In the genomic region with DNA sequence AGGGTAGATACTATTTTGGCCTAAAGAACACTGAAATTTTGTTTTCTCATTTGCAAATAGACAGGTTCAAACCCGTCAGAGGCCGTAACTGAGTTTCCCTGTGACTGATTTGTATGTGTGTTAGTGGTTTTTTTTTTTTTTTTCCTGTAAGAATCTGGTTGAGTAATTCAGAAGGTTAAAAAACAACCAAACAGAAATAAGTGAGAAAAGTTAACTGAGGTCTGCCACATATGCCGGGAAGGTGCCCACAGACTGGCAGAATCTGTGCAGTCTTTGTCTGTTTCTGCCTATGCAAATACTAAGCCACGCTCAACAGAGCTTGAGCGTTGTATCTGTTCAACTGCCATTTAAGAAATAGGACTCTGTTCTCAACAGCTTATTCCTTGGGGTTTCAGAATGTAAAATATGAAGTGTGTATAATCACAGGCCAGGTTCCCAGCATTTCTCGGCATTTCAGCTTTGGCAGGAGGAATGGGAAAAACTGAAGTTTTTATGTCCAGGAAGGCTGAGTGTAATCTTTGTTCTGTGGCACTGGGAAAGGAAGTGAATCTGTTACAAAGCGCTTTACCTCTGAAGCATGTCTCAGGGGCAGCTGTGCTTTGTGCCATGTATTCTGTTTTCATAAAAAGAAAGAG, we compare ENCODE assay signal across 8 cellular contexts.
DNase-seq lines count a peak whose midpoint lies in the region; ATAC-seq and TF ChIP-seq lines count a peak whose summit lies in the region.

No MANE protein-coding gene starts in this region.

- POLR2A ChIA-PET in IMR-90 (lab: Charles Lee; ENCODE audit: unreplicated experiment) = no interaction called here

- peak overlapping the region; percentile 49; the same call in 1 of the 2 replicates for H3K14ac ChIP-seq in IMR-90 (replicated peaks; ENCODE audit: low read depth, low read length)

- TF ChIP-seq CTCF in IMR-90 (conservative IDR thresholded peaks at IDR 0.05; ENCODE audit: low read depth, low read length) (no peak), WERI-Rb-1 (IDR thresholded peaks at IDR 0.05; ENCODE audit: low read depth, low read length) (no peak), BE2C (IDR thresholded peaks at IDR 0.05; ENCODE audit: low read depth, low read length) (no peak)

- peak overlapping the region; percentile 18; the same call in 1 of the 2 replicates for H3K9ac ChIP-seq in IMR-90 (ENCODE audit: low read depth, low read length)

- DNase-seq in COLO829 (ENCODE audit: low spot score) = peak; percentile 42
- peak; percentile 33 for DNase-seq in IMR-90
- DNase-seq in activated naive CD4-positive, alpha-beta T cell treated with Interleukin-2 at 50 U/mL for 16 hours = peak; percentile 68
- peak; percentile 43 to 57 for DNase-seq in memory B cell (ENCODE audit: low spot score in 2 of 2)
- no peak for DNase-seq in WERI-Rb-1
- DNase-seq in posterior cingulate gyrus = no peak
- no peak for DNase-seq in BE2C

- peak; percentile 79 for ATAC-seq in GM21447 (IDR thresholded peaks at IDR 0.05; ENCODE audit: unreplicated experiment)
- peak; percentile 30 for ATAC-seq in IMR-90 (ENCODE audit: low read depth)
- peak; percentile 90 for ATAC-seq in memory B cell (ENCODE audit: low read depth)

- H3K4me1 ChIP-seq in IMR-90 (ENCODE audit: control insufficient read depth, insufficient read depth, low read length) = peaks cover 18% of the 10 kb centered on the region
- peaks cover 3% of the 10 kb centered on the region for H3K4me1 ChIP-seq in BE2C

- H3K36me3 Mint-ChIP-seq in memory B cell = peaks cover 1% of the 10 kb centered on the region

- H2BK120ac ChIP-seq in IMR-90 (ENCODE audit: low read depth, low read length) = 0 out of 2 replicates have a peak overlapping the region, but pooled peaks have one; percentile 1

- no peak overlapping the region for H2AK9ac ChIP-seq in IMR-90 (replicated peaks; ENCODE audit: low read depth, low read length, poor library complexity)

- H3K4me2 ChIP-seq in IMR-90 (ENCODE audit: low read depth, low read length) = peak overlapping the region; percentile 61; the same call in 1 of the 2 replicates

- H4K5ac ChIP-seq in IMR-90 (ENCODE audit: low read depth, low read length) = peak overlapping the region; percentile 26

- no peak overlapping the region for H3K56ac ChIP-seq in IMR-90 (ENCODE audit: extremely low read depth, insufficient read depth, low read length)

- no peaks in the 10 kb centered on the region for H3K9me3 Mint-ChIP-seq in memory B cell

- no TSS peak for BruUV-seq in IMR-90 (replicated peaks; lab: Mats Ljungman, UMichigan)

- peak overlapping the region; percentile 12 to 82; a peak in 1 of 4 replicates for H4K8ac ChIP-seq in IMR-90 (ENCODE audit: low read depth in 2 of 2, low read length in 2 of 2)

- peak overlapping the region; percentile 98 for H3K27ac Mint-ChIP-seq in memory B cell

- in situ Hi-C loops in IMR-90 (cut with MboI; ENCODE audit: low sequenced_read_pairs) = no loop called here

- H2AFZ ChIP-seq in IMR-90 (replicated peaks; ENCODE audit: low read length, poor library complexity) = peak overlapping the region; percentile 6

- CTCF ChIA-PET in IMR-90 (lab: Yijun Ruan, JAX) = interaction anchor here (0.6 kb wide), 1 partner anchor 18 kb away, joined by 4 read pairs; no protein-coding TSS in a partner anchor

- WGBS in IMR-90 (ENCODE audit: extremely low coverage in 2 of 2, insufficient read length in 1 of 2), 2 experiments = 71% methylated on average over 1 of the region's 7 CpGs; no CpG with 5 or more reads in 1 of the 2 experiments

- H4K20me1 ChIP-seq in IMR-90 (ENCODE audit: insufficient read depth, low read length) = no peaks in the 10 kb centered on the region

- H3K79me1 ChIP-seq in IMR-90 (ENCODE audit: low read depth in 1 of 2, low read length in 2 of 2) = no peaks in the 10 kb centered on the region

- no peaks in the 10 kb centered on the region for H3K36me3 ChIP-seq in IMR-90 (ENCODE audit: control insufficient read depth, insufficient read depth, low read length)
- H3K36me3 ChIP-seq in WERI-Rb-1 = no peaks in the 10 kb centered on the region
- H3K36me3 ChIP-seq in BE2C = no peaks in the 10 kb centered on the region

- H3K27me3 Mint-ChIP-seq in memory B cell = no peaks in the 10 kb centered on the region

- dilution Hi-C loops in IMR-90 (cut with HindIII; ENCODE audit: low sequenced_read_pairs, unreplicated experiment) = no loop called here

- 0 out of 2 replicates have a peak overlapping the region, but pooled peaks have one; percentile 47 for H2BK20ac ChIP-seq in IMR-90 (ENCODE audit: low read depth, low read length)

- H3K4me3 ChIP-seq in IMR-90 (ENCODE audit: insufficient read depth, low read depth, low read length) (no peak overlapping the region), WERI-Rb-1 (ENCODE audit: low read depth, low read length) (no peak overlapping the region), BE2C (ENCODE audit: low read depth, low read length) (no peak overlapping the region)

- H3K18ac ChIP-seq in IMR-90 (ENCODE audit: low read depth, low read length) = peak overlapping the region; percentile 92

- no peak overlapping the region for H2BK5ac ChIP-seq in IMR-90 (ENCODE audit: low read depth, low read length, poor library complexity, severe bottlenecking)

- TF ChIP-seq POLR2A in IMR-90 (IDR thresholded peaks at IDR 0.05; ENCODE audit: low read depth, low read length) = no peak

- H2BK15ac ChIP-seq in IMR-90 (ENCODE audit: low read depth, low read length) = peak overlapping the region; percentile 23; the same call in 1 of the 3 replicates

- H3K27me3 ChIP-seq in IMR-90 (ENCODE audit: control insufficient read depth, insufficient read depth, low read length) (no peaks in the 10 kb centered on the region), WERI-Rb-1 (ENCODE audit: insufficient read depth, low read depth, severe bottlenecking) (no peaks in the 10 kb centered on the region), BE2C (no peaks in the 10 kb centered on the region)

- no peak for TF ChIP-seq RAD21 in IMR-90 (IDR thresholded peaks at IDR 0.05; ENCODE audit: low read length)

- intact Hi-C loops in IMR-90 (cut with micrococcal nuclease) (no loop called here), posterior cingulate gyrus (cut with DNase I) (no loop called here)

- peak overlapping the region; percentile 1 for H3K23ac ChIP-seq in IMR-90 (ENCODE audit: low read depth, low read length)

- peak overlapping the region; percentile 84 for H3K4me3 Mint-ChIP-seq in memory B cell

- H3K9me3 ChIP-seq in IMR-90 (ENCODE audit: control insufficient read depth, insufficient read depth, low read length) = no peaks in the 10 kb centered on the region
- no peaks in the 10 kb centered on the region for H3K9me3 ChIP-seq in WERI-Rb-1 (ENCODE audit: severe bottlenecking)
- H3K9me3 ChIP-seq in BE2C = no peaks in the 10 kb centered on the region

- H3K9me1 ChIP-seq in IMR-90 (ENCODE audit: insufficient read depth, low read length) = no peaks in the 10 kb centered on the region

- peaks cover 53% of the 10 kb centered on the region for H3K4me1 Mint-ChIP-seq in memory B cell

- peak overlapping the region; percentile 33 for H3K27ac ChIP-seq in IMR-90 (ENCODE audit: insufficient read depth, low read length)
- H3K27ac ChIP-seq in WERI-Rb-1 = no peak overlapping the region

- H4K91ac ChIP-seq in IMR-90 (ENCODE audit: insufficient read depth, low read depth, low read length) = no peak overlapping the region; the same call in 1 of the 2 replicates

- peak overlapping the region; percentile 1; the same call in 1 of the 2 replicates for H3K4ac ChIP-seq in IMR-90 (ENCODE audit: low read depth, low read length)

- H2AK5ac ChIP-seq in IMR-90 (ENCODE audit: low read depth, low read length) = no peak overlapping the region

TF ChIP-seq in IMR-90, 13 proteins besides CTCF, POLR2A, EP300 and RAD21:
- TF ChIP-seq SMC3 (IDR thresholded peaks at IDR 0.05; ENCODE audit: low read depth, low read length) = no peak
- TF ChIP-seq MAZ (IDR thresholded peaks at IDR 0.05; ENCODE audit: borderline replicate concordance, low read depth, low read length) = no peak
- TF ChIP-seq, protein P1, sequence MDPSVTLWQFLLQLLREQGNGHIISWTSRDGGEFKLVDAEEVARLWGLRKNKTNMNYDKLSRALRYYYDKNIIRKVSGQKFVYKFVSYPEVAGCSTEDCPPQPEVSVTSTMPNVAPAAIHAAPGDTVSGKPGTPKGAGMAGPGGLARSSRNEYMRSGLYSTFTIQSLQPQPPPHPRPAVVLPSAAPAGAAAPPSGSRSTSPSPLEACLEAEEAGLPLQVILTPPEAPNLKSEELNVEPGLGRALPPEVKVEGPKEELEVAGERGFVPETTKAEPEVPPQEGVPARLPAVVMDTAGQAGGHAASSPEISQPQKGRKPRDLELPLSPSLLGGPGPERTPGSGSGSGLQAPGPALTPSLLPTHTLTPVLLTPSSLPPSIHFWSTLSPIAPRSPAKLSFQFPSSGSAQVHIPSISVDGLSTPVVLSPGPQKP (IDR thresholded peaks at IDR 0.05; ENCODE audit: borderline replicate concordance, low read depth, low read length) = no peak
- TF ChIP-seq FOS (IDR thresholded peaks at IDR 0.05; ENCODE audit: low read depth, low read length) = no peak
- no peak for TF ChIP-seq RFX5 (IDR thresholded peaks at IDR 0.05; ENCODE audit: low read depth, low read length)
- TF ChIP-seq, protein P2, sequence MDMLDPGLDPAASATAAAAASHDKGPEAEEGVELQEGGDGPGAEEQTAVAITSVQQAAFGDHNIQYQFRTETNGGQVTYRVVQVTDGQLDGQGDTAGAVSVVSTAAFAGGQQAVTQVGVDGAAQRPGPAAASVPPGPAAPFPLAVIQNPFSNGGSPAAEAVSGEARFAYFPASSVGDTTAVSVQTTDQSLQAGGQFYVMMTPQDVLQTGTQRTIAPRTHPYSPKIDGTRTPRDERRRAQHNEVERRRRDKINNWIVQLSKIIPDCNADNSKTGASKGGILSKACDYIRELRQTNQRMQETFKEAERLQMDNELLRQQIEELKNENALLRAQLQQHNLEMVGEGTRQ (IDR thresholded peaks at IDR 0.05; ENCODE audit: low read depth, low read length) = no peak
- TF ChIP-seq NFE2L2 (IDR thresholded peaks at IDR 0.05; ENCODE audit: low read depth, low read length) = no peak
- TF ChIP-seq CEBPB (IDR thresholded peaks at IDR 0.05; ENCODE audit: low read depth, low read length) = no peak
- no peak for TF ChIP-seq RCOR1 (IDR thresholded peaks at IDR 0.05; ENCODE audit: insufficient replicate concordance, low read length)
- no peak for TF ChIP-seq MXI1 (IDR thresholded peaks at IDR 0.05; ENCODE audit: borderline replicate concordance, low read depth, low read length)
- TF ChIP-seq BHLHE40 (IDR thresholded peaks at IDR 0.05; ENCODE audit: low read depth, low read length) = no peak

Comparison
In these comparisons a context has a peak if more than half of its experiments do, and no peak if none do; other contexts are left out.
1. DNase-seq: peak in COLO829 (single experiment), IMR-90 (single experiment), activated naive CD4-positive, alpha-beta T cell treated with Interleukin-2 at 50 U/mL for 16 hours (single experiment) and memory B cell (2 of 2); none in WERI-Rb-1 (single experiment), posterior cingulate gyrus (0 of 10) and BE2C (single experiment).
2. ATAC-seq: peak in every context shown above with its lines; median percentile 90 in memory B cell; 79 in GM21447; 30 in IMR-90.